In the genomic region with DNA sequence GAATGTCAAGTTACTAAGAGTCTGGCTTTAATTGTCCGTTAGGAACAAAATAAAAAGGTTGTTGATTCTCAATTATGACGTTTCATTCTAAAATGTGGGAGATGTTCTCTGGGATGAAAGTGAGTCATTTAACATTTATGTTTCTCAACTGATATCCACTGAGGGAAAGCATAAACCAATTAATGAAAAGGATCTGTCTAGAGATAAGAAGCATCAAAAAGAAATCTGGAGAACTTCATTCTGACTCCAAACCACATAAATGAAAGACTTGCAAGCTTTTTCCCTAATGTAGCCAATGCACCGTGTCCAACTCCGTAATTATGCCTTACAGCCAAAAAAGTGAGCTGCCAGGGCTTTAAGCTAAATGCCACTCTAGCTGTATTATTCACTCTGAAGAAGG, we compare ENCODE assay signal across 15 cellular contexts.
DNase-seq lines count a peak whose midpoint lies in the region; ATAC-seq, FAIRE-seq and TF ChIP-seq lines count a peak whose summit lies in the region.
"Had no signal": no experiment of that assay in that cellular context is flagged by ENCODE, and none has a peak within 500 bp of the region (broad histone marks: within the 10 kb centered on the region; RNA-seq: fewer than 3 reads in every experiment).

No MANE protein-coding gene starts in this region.

- in situ Hi-C loops in astrocyte of the cerebellum (cut with HindIII; ENCODE audit: low sequenced_read_pairs): no loop called here

- no peaks in the 10 kb centered on the region for H3K79me2 ChIP-seq in keratinocyte (ENCODE audit: control insufficient read depth, insufficient read depth, low read length)

- no peak for TF ChIP-seq POLR2A in GM12892 (IDR thresholded peaks at IDR 0.05; ENCODE audit: low read depth, low read length)

- no peaks in the 10 kb centered on the region for H4K20me1 ChIP-seq in keratinocyte (ENCODE audit: control insufficient read depth, extremely low read depth, insufficient read depth, low read length)

- TF ChIP-seq CTCF in astrocyte of the cerebellum (IDR thresholded peaks at IDR 0.05; ENCODE audit: low read depth, low read length, missing control alignments) (no peak), keratinocyte (optimal IDR thresholded peaks at IDR 0.05 in 1 of 3, IDR thresholded peaks at IDR 0.05 in 1 of 3, conservative IDR thresholded peaks at IDR 0.05 in 1 of 3; ENCODE audit: extremely low read depth in 1 of 3, insufficient read depth in 2 of 3, low read length in 3 of 3) (no peak), GM20000 (IDR thresholded peaks at IDR 0.05; ENCODE audit: extremely low read depth, missing control alignments) (no peak)

- no peak overlapping the region for H3K27ac ChIP-seq in keratinocyte (ENCODE audit: control insufficient read depth, insufficient read depth, low read length)

- H3K9me1 ChIP-seq in keratinocyte (ENCODE audit: control insufficient read depth, extremely low read depth, insufficient read depth, low read length): no peaks in the 10 kb centered on the region

- ATAC-seq in sciatic nerve: no peak
- ATAC-seq: activated naive CD8-positive, alpha-beta T cell treated with anti-CD3 and anti-CD28 coated beads, Interleukin-2, amount 50 U/mL, for 24 hours; esophagus mucosa had no signal

- intact Hi-C loops in sciatic nerve (cut with DNase I): no loop called here

- no peak overlapping the region for H3K9ac ChIP-seq in keratinocyte (ENCODE audit: control insufficient read depth, extremely low read depth, insufficient read depth, low read length)

- no peak for FAIRE-seq in keratinocyte (lab: Jason Lieb, UNC)
- no peak for FAIRE-seq in GM12892 (lab: Jason Lieb, UNC)

- no peaks in the 10 kb centered on the region for H3K9me3 ChIP-seq in keratinocyte (ENCODE audit: control insufficient read depth, low read depth, low read length)

- DNase-seq in AG08396 (ENCODE audit: low spot score): peak; percentile 9
- DNase-seq in HCEC 1CT: peak; percentile 61
- DNase-seq in astrocyte of the cerebellum (ENCODE audit: low read depth): peak; percentile 76
- DNase-seq in keratinocyte (ENCODE audit: low read depth, low spot score): no peak
- no peak for DNase-seq in NK-92 (lab: John Stamatoyannopoulos, UW; ENCODE audit: unreplicated experiment)
- no peak for DNase-seq in GM12892 (ENCODE audit: insufficient read length)
- DNase-seq in GM20000 (ENCODE audit: low spot score): no peak
- no peak for DNase-seq in sciatic nerve (ENCODE audit: low spot score)
- DNase-seq: activated CD4-positive, alpha-beta T cell treated with anti-CD3 and anti-CD28 coated beads for 48 hours; activated naive CD8-positive, alpha-beta T cell treated with anti-CD3 and anti-CD28 coated beads, Interleukin-2, amount 50 U/mL, for 24 hours; cortex of kidney; NCI-H1092 treated with DMSO at 0.1 percent for 48 hours; NCI-H82; RPMI8226 had no signal

- H3K4me2 ChIP-seq in keratinocyte (ENCODE audit: control insufficient read depth, extremely low read depth, insufficient read depth, low read depth, low read length): peak overlapping the region; percentile 7

- H3K4me1 ChIP-seq in keratinocyte (ENCODE audit: control insufficient read depth, extremely low read depth, insufficient read depth, low read length): peaks cover 29% of the 10 kb centered on the region

- dilution Hi-C loops in keratinocyte (cut with MboI; ENCODE audit: extremely low pct_ligation_motif_present, low sequenced_read_pairs): no loop called here

- no peaks in the 10 kb centered on the region for H3K27me3 ChIP-seq in keratinocyte (ENCODE audit: control insufficient read depth, extremely low read depth, insufficient read depth, low read length)

- H3K36me3 ChIP-seq in keratinocyte (ENCODE audit: control insufficient read depth in 2 of 2, extremely low read depth in 1 of 2, insufficient read depth in 2 of 2, low read length in 2 of 2): no peaks in the 10 kb centered on the region

- H2AFZ ChIP-seq in keratinocyte (ENCODE audit: control insufficient read depth, low read length): no peak overlapping the region

- H3K4me3 ChIP-seq in astrocyte of the cerebellum (ENCODE audit: low read depth, low read length) (no peak overlapping the region), keratinocyte (ENCODE audit: control insufficient read depth in 2 of 3, extremely low read depth in 1 of 3, insufficient read depth in 2 of 3, low read depth in 1 of 3, low read length in 3 of 3) (no peak overlapping the region)

Comparison
In these comparisons a context has a peak if more than half of its experiments do, and no peak if none do; other contexts are left out.
1. DNase-seq: peak in AG08396 (single experiment), HCEC 1CT (single experiment) and astrocyte of the cerebellum (single experiment); none in keratinocyte (single experiment), NK-92 (single experiment), GM12892 (single experiment), GM20000 (single experiment) and sciatic nerve (single experiment).